In genomic region chr4:38884254-38884653, GRCh38 we compare ENCODE assay signal across 10 cellular contexts. TPM values are rescaled to one million over a fixed set of nuclear protein-coding genes. Genes with fewer than 3 reads are reported as not detected.
"Had no signal": no experiment of that assay in that cellular context is flagged by ENCODE, and none has a peak within 500 bp of the region (broad histone marks: within the 10 kb centered on the region; RNA-seq: fewer than 3 reads in every experiment).

No MANE protein-coding gene starts in this region.

- H3K9ac ChIP-seq: KMS-11 had no signal

- FAIRE-seq: H1, H54, HepG2 had no signal

- H3K9me3 Mint-ChIP-seq: GM23338, H9, IgD-negative memory B cell had no signal

- H3K27me3 Mint-ChIP-seq: IgD-negative memory B cell had no signal

- H3K36me3 Mint-ChIP-seq: IgD-negative memory B cell had no signal

- H3K27ac ChIP-seq: HL-60, KMS-11 had no signal

- H3K4me3 ChIP-seq: GM23338 had no signal

- DNase-seq: H9, HCEC 1CT, KBM-7 had no signal

- H2AFZ ChIP-seq: GM23338 had no signal

- H3K4me2 ChIP-seq: GM23338, KMS-11 had no signal

- H3K27ac Mint-ChIP-seq: GM23338, IgD-negative memory B cell had no signal

- ATAC-seq: GM23338, HepG2 had no signal

- H3K4me3 Mint-ChIP-seq: GM23338, H9, IgD-negative memory B cell had no signal

RNA-seq across cellular contexts. Expression of gene TLR6, which starts 27.6 kb away (rescaled TPM):
- polyA plus RNA-seq: GM23338 had no signal
